Comparison of ENCODE assay signal across 35 cellular contexts in the genomic region with DNA sequence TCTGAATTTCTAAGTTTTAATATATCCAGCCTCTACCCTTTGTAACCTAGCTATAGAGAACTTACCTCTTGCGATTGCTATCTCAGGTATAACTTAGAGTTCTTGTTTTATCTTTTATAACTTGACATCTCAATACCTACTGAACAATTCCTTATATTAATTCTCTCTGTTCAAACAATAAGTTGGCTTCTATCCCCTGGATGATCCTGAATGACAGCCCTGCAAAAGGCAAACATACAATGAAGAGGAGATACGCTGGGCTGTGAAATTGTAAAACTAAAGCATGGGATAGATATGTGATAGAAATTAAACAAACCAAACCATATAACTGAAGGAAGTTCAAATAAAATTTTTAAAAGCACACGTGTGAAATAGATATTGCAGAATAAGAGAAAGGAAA.
DNase-seq lines count a peak whose midpoint lies in the region; TF ChIP-seq lines count a peak whose summit lies in the region.
"Had no signal": no experiment of that assay in that cellular context is flagged by ENCODE, and none has a peak within 500 bp of the region (broad histone marks: within the 10 kb centered on the region; RNA-seq: fewer than 3 reads in every experiment).

No MANE protein-coding gene starts in this region.

- no peaks in the 10 kb centered on the region for H3K9me2 ChIP-seq in neural cell (ENCODE audit: insufficient read depth, low read length)

- H3K79me2 ChIP-seq in OCI-LY3 (ENCODE audit: low read length) (no peaks in the 10 kb centered on the region), neural cell (replicated peaks; ENCODE audit: insufficient read depth, low read length) (no peaks in the 10 kb centered on the region)

- no peaks in the 10 kb centered on the region for H3K4me1 ChIP-seq in OCI-LY3 (ENCODE audit: low read length)
- H3K4me1 ChIP-seq: A549; BE2C; BLaER1; BLaER1 treated with 17β-estradiol and CSF1 and Interleukin-3, amounts not matched to agents 10 nM and 100 nM; Caco-2 had no signal

- H3K4me3 ChIP-seq in LNCaP clone FGC (ENCODE audit: low read depth, low read length) (no peak overlapping the region), OCI-LY3 (ENCODE audit: low read length) (no peak overlapping the region), neural cell (ENCODE audit: low read length) (no peak overlapping the region)
- H3K4me3 ChIP-seq: A549; BLaER1; BLaER1 treated with 17β-estradiol and CSF1 and Interleukin-3, amounts not matched to agents 10 nM and 100 nM had no signal

- TF ChIP-seq EP300 in neural cell (conservative IDR thresholded peaks at IDR 0.05; ENCODE audit: poor library complexity, severe bottlenecking) = no peak

- no peak overlapping the region for H3K27ac ChIP-seq in OCI-LY3 (ENCODE audit: low read length)
- H3K27ac ChIP-seq in VCaP = peak overlapping the region; percentile 23; the same call in 1 of the 2 replicates
- H3K27ac ChIP-seq in neural cell (ENCODE audit: low read length) = peak overlapping the region; percentile 0
- H3K27ac ChIP-seq: 22Rv1; A549; BLaER1; BLaER1 treated with 17β-estradiol and CSF1 and Interleukin-3, amounts not matched to agents 10 nM and 100 nM; C4-2B had no signal

- no peaks in the 10 kb centered on the region for H3K9me3 Mint-ChIP-seq in MCF 10A (ENCODE audit: unreplicated experiment)

- H3K36me3 Mint-ChIP-seq in MCF 10A (ENCODE audit: insufficient read depth, unreplicated experiment) = no peaks in the 10 kb centered on the region
- H3K36me3 Mint-ChIP-seq: CD14-positive monocyte; CD4-positive, alpha-beta memory T cell; CD4-positive, CD25-positive, alpha-beta regulatory T cell; CD8-positive, alpha-beta memory T cell; CD8-positive, alpha-beta T cell had no signal

- intact Hi-C loops in MCF 10A (cut with micrococcal nuclease) = no loop called here

- H3K9ac ChIP-seq in OCI-LY3 (ENCODE audit: low read length) (no peak overlapping the region), neural cell (ENCODE audit: low read length) (no peak overlapping the region)
- H3K9ac ChIP-seq: BLaER1; BLaER1 treated with 17β-estradiol and CSF1 and Interleukin-3, amounts not matched to agents 10 nM and 100 nM had no signal

- no peaks in the 10 kb centered on the region for H3K27me3 ChIP-seq in OCI-LY3 (ENCODE audit: low read depth, low read length)
- no peaks in the 10 kb centered on the region for H3K27me3 ChIP-seq in neural cell (ENCODE audit: insufficient read depth, low read depth, low read length)
- H3K27me3 ChIP-seq: BE2C; BLaER1; BLaER1 treated with 17β-estradiol and CSF1 and Interleukin-3, amounts not matched to agents 10 nM and 100 nM had no signal

- no peaks in the 10 kb centered on the region for H3K27me3 Mint-ChIP-seq in MCF 10A (ENCODE audit: insufficient read depth, unreplicated experiment)
- H3K27me3 Mint-ChIP-seq: B cell; CD4-positive, alpha-beta memory T cell; CD4-positive, alpha-beta T cell; CD4-positive, CD25-positive, alpha-beta regulatory T cell; CD8-positive, alpha-beta memory T cell had no signal

- DNase-seq in LNCaP clone FGC (ENCODE audit: low read depth) = peak; percentile 93
- no peak for DNase-seq in MCF 10A (ENCODE audit: unreplicated experiment)
- no peak for DNase-seq in SHP77 (lab: John Stamatoyannopoulos, UW)
- DNase-seq in NCI-H2081 treated with DMSO at 0.1 percent for 48 hours (lab: John Stamatoyannopoulos, UW) = no peak
- no peak for DNase-seq in activated CD4-positive, alpha-beta T cell treated with anti-CD3 and anti-CD28 coated beads, Interleukin-2, amount 50 U/mL, for 4 hours
- DNase-seq: 8988T; ACHN; AML-193; BE2C; C1 segment of cervical spinal cord; Caco-2; Calu3; CD4-positive, alpha-beta memory T cell; CD4-positive, alpha-beta T cell; CD4-positive, CD25-positive, alpha-beta regulatory T cell; CD8-positive, alpha-beta memory T cell; CD8-positive, alpha-beta T cell; COR-L47; DMS 273 treated with DMSO at 0.1 percent for 48 hours; DMS153; DMS53; DMS79; DMS79 treated with DMSO at 0.1 percent for 48 hours; DND-41; EL had no signal

- no peak overlapping the region for H3K4me3 Mint-ChIP-seq in MCF 10A (ENCODE audit: unreplicated experiment)
- H3K4me3 Mint-ChIP-seq: B cell; CD14-positive monocyte; CD4-positive, alpha-beta memory T cell; CD4-positive, alpha-beta T cell; CD4-positive, CD25-positive, alpha-beta regulatory T cell; CD8-positive, alpha-beta memory T cell; CD8-positive, alpha-beta T cell had no signal

- H3K27ac Mint-ChIP-seq in MCF 10A (ENCODE audit: low read depth, unreplicated experiment) = no peak overlapping the region
- H3K27ac Mint-ChIP-seq: B cell; CD14-positive monocyte; CD4-positive, alpha-beta memory T cell; CD4-positive, alpha-beta T cell; CD4-positive, CD25-positive, alpha-beta regulatory T cell; CD8-positive, alpha-beta memory T cell; CD8-positive, alpha-beta T cell had no signal

- H2AFZ ChIP-seq in OCI-LY3 (ENCODE audit: low read depth, low read length) = peak overlapping the region; percentile 1; the same call in 1 of the 2 replicates
- no peak overlapping the region for H2AFZ ChIP-seq in neural cell (ENCODE audit: low read depth, low read length)

- CTCF ChIA-PET in MCF 10A (lab: Yijun Ruan, JAX) = interaction anchor here (0.5 kb wide), 1 partner anchor 993 kb away, joined by 3 read pairs; no protein-coding TSS in a partner anchor

- no TSS peak for BruUV-seq in MCF 10A (replicated peaks; lab: Mats Ljungman, UMichigan)

- TF ChIP-seq CTCF in LNCaP clone FGC (IDR thresholded peaks at IDR 0.05; ENCODE audit: control insufficient read depth, extremely low read depth, insufficient read depth) = no peak
- no peak for TF ChIP-seq CTCF in OCI-LY3 (IDR thresholded peaks at IDR 0.05; ENCODE audit: low read depth, low read length)
- no peak for TF ChIP-seq CTCF in VCaP (conservative IDR thresholded peaks at IDR 0.05)
- TF ChIP-seq CTCF in neural cell (IDR thresholded peaks at IDR 0.05; ENCODE audit: poor library complexity, severe bottlenecking) = no peak
- no peak for TF ChIP-seq CTCF in MCF 10A (IDR thresholded peaks at IDR 0.05; ENCODE audit: unreplicated experiment)

- H3K36me3 ChIP-seq in OCI-LY3 (replicated peaks; ENCODE audit: low read depth, low read length) (no peaks in the 10 kb centered on the region), neural cell (ENCODE audit: insufficient read depth, low read length) (no peaks in the 10 kb centered on the region)
- H3K36me3 ChIP-seq: BE2C; BLaER1; BLaER1 treated with 17β-estradiol and CSF1 and Interleukin-3, amounts not matched to agents 10 nM and 100 nM had no signal

- no peak for TF ChIP-seq RAD21 in neural cell (conservative IDR thresholded peaks at IDR 0.05)

- POLR2A ChIA-PET in MCF 10A (lab: Yijun Ruan, JAX) = no interaction called here

- no peaks in the 10 kb centered on the region for H3K4me1 Mint-ChIP-seq in MCF 10A (ENCODE audit: insufficient read depth, unreplicated experiment)
- H3K4me1 Mint-ChIP-seq: B cell; CD14-positive monocyte; CD4-positive, alpha-beta memory T cell; CD4-positive, CD25-positive, alpha-beta regulatory T cell; CD8-positive, alpha-beta memory T cell had no signal

- H4K20me1 ChIP-seq in OCI-LY3 (ENCODE audit: insufficient read depth, low read length) (no peaks in the 10 kb centered on the region), neural cell (ENCODE audit: insufficient read depth) (no peaks in the 10 kb centered on the region)
- H4K20me1 ChIP-seq: BLaER1; BLaER1 treated with 17β-estradiol and CSF1 and Interleukin-3, amounts not matched to agents 10 nM and 100 nM had no signal

- H3K4me2 ChIP-seq in OCI-LY3 (ENCODE audit: low read length) (no peak overlapping the region), neural cell (ENCODE audit: low read length) (no peak overlapping the region)
- H3K4me2 ChIP-seq: A549; BLaER1; BLaER1 treated with 17β-estradiol and CSF1 and Interleukin-3, amounts not matched to agents 10 nM and 100 nM had no signal

- H3F3A ChIP-seq in neural cell (ENCODE audit: insufficient read depth, low read length, poor library complexity, severe bottlenecking) = no peaks in the 10 kb centered on the region

- H3K9me3 ChIP-seq in OCI-LY3 (ENCODE audit: insufficient read depth, low read length) = no peaks in the 10 kb centered on the region
- H3K9me3 ChIP-seq in neural cell (ENCODE audit: low read length) = no peaks in the 10 kb centered on the region
- H3K9me3 ChIP-seq: A549; BE2C; BLaER1; BLaER1 treated with 17β-estradiol and CSF1 and Interleukin-3, amounts not matched to agents 10 nM and 100 nM; Caco-2 had no signal

TF ChIP-seq in neural cell, 6 proteins besides CTCF, POLR2A, EP300 and RAD21:
- no peak for TF ChIP-seq SMC3 (conservative IDR thresholded peaks at IDR 0.05; ENCODE audit: poor library complexity)
- TF ChIP-seq POLR2AphosphoS5 (IDR thresholded peaks at IDR 0.05) = no peak
- TF ChIP-seq REST (IDR thresholded peaks at IDR 0.05; ENCODE audit: borderline replicate concordance) = no peak
- no peak for TF ChIP-seq MXI1 (conservative IDR thresholded peaks at IDR 0.05; ENCODE audit: poor library complexity, severe bottlenecking)
- TF ChIP-seq EZH2 (IDR thresholded peaks at IDR 0.05; ENCODE audit: borderline replicate concordance, insufficient read depth, low read length, poor library complexity, severe bottlenecking) = no peak
- TF ChIP-seq TAF1 (IDR thresholded peaks at IDR 0.05; ENCODE audit: low read depth) = no peak
